In genomic region chr11:119263352-119263940, GRCh38 we compare ENCODE assay signal across 2 cellular contexts.
TF ChIP-seq lines count a peak whose summit lies in the region.

No MANE protein-coding gene starts in this region.

TF ChIP-seq in HEK293, 187 proteins besides CTCF, POLR2A, EP300 and RAD21:
- TF ChIP-seq PRDM6 (tag by site-specific recombination; IDR thresholded peaks at IDR 0.05): 0 out of 2 replicates have a peak, but pooled peaks have one; percentile 11
- no peak for TF ChIP-seq ZNF629 (tag by site-specific recombination; IDR thresholded peaks at IDR 0.05)
- TF ChIP-seq ZNF664 (tag by site-specific recombination; IDR thresholded peaks at IDR 0.05): 0 out of 2 replicates have a peak, but pooled peaks have one; percentile 23
- no peak for TF ChIP-seq ZNF274 (IDR thresholded peaks at IDR 0.05; ENCODE audit: low read length)
- no peak for TF ChIP-seq ZNF274 (tag by site-specific recombination; IDR thresholded peaks at IDR 0.05; ENCODE audit: borderline replicate concordance)
- TF ChIP-seq ZBTB20 (tag by site-specific recombination; IDR thresholded peaks at IDR 0.05): 0 out of 2 replicates have a peak, but pooled peaks have one; percentile 33

TF ChIP-seq in K562, 482 proteins besides CTCF, POLR2A, EP300 and RAD21 (continued from another document):
- no peak for TF ChIP-seq BCLAF1 (IDR thresholded peaks at IDR 0.05; ENCODE audit: borderline replicate concordance in 1 of 2, control insufficient read depth in 1 of 2, low read depth in 2 of 2, low read length in 1 of 2)
- 0 out of 2 replicates have a peak, but pooled peaks have one; percentile 15 for TF ChIP-seq TCF3 (CRISPR knock-in tag; IDR thresholded peaks at IDR 0.05)
